28 cellular contexts compared by ENCODE assay signal in the genomic region with DNA sequence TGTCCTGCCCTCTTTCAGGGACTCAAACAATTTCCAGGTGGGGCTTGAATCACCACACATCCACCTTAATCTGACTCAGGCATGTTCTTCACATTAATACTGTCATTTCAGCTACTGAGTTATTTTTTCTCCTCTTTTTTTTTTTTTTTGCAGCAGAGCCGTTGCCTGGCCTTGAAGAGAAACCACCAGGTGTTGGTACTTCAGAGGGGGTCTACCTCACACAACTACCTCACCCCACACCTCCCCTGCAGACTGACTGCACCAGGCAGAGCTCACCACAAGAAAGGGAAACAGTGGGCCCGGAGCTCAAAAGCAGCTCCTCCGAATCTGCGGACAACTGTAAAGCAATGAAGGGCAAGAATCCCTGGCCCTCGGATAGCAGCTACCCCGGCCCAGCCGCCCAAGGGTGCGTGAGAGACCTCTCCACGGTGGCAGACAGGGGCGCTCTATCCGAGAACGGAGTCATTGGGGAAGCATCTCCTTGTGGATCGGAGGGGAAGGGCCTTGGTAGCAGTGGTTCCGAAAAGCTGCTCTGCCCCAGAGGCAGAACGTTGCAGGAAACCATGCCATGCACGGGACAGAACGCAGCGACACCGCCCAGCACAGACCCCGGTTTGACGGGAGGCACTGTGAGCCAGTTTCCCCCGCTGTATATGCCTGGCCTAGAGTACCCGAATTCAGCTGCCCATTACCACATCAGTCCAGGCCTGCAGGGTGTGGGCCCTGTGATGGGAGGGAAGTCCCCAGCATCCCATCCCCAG. TPM values are rescaled to one million over a fixed set of nuclear protein-coding genes. Genes with fewer than 3 reads are reported as not detected.
"Had no signal": no experiment of that assay in that cellular context is flagged by ENCODE, and none has a peak within 500 bp of the region (broad histone marks: within the 10 kb centered on the region; RNA-seq: fewer than 3 reads in every experiment).

No MANE protein-coding gene starts in this region.

- H3K36me3 Mint-ChIP-seq: activated CD8-positive, alpha-beta memory T cell treated with anti-CD3 and anti-CD28 coated beads, Interleukin-2, amount 10 ng/mL, durations not matched to agents 7 days and 5 days; activated naive CD4-positive, alpha-beta T cell treated with anti-CD3 and anti-CD28 coated beads, Interleukin-2, amount 50 U/mL, for 24 hours; T-cell had no signal

- H3K4me3 Mint-ChIP-seq: activated B cell treated with CpG ODN at 0.5 μM for 24 hours; activated CD4-positive, alpha-beta T cell treated with anti-CD3 and anti-CD28 coated beads, Interleukin-2, amount 10 ng/mL, durations not matched to agents 24 days and 14 days; activated CD8-positive, alpha-beta memory T cell treated with anti-CD3 and anti-CD28 coated beads, Interleukin-2, amount 10 ng/mL, durations not matched to agents 7 days and 5 days; activated naive CD4-positive, alpha-beta T cell treated with anti-CD3 and anti-CD28 coated beads, Interleukin-2, amount 50 U/mL, for 24 hours; activated T-cell treated with anti-CD3 and anti-CD28 coated beads, Interleukin-2, amount 50 U/mL, for 24 hours; activated T-helper 1 cell treated with anti-CD3 and anti-CD28 coated beads, Interleukin-12 subunit alpha, Interleukin-12 subunit beta, Interleukin-2, Interleukin-4 antibody, amounts not matched to agents 30 ng/mL and 10 ng/mL and 1 ng/mL, durations not matched to agents 14 hours and 24 hours and 36 hours; T-cell had no signal

- H3K27ac Mint-ChIP-seq: activated B cell treated with CpG ODN at 0.5 μM for 24 hours; activated CD4-positive, alpha-beta T cell treated with anti-CD3 and anti-CD28 coated beads, Interleukin-2, amount 10 ng/mL, durations not matched to agents 24 days and 14 days; activated CD8-positive, alpha-beta memory T cell treated with anti-CD3 and anti-CD28 coated beads, Interleukin-2, amount 10 ng/mL, durations not matched to agents 7 days and 5 days; activated naive CD4-positive, alpha-beta T cell treated with anti-CD3 and anti-CD28 coated beads, Interleukin-2, amount 50 U/mL, for 24 hours; activated T-cell treated with anti-CD3 and anti-CD28 coated beads, Interleukin-2, amount 50 U/mL, for 24 hours; activated T-helper 1 cell treated with anti-CD3 and anti-CD28 coated beads, Interleukin-12 subunit alpha, Interleukin-12 subunit beta, Interleukin-2, Interleukin-4 antibody, amounts not matched to agents 30 ng/mL and 10 ng/mL and 1 ng/mL, durations not matched to agents 14 hours and 24 hours and 36 hours; T-cell had no signal

- H3K4me1 Mint-ChIP-seq: activated B cell treated with CpG ODN at 0.5 μM for 24 hours; activated CD4-positive, alpha-beta T cell treated with anti-CD3 and anti-CD28 coated beads, Interleukin-2, amount 10 ng/mL, durations not matched to agents 24 days and 14 days; activated CD8-positive, alpha-beta memory T cell treated with anti-CD3 and anti-CD28 coated beads, Interleukin-2, amount 10 ng/mL, durations not matched to agents 7 days and 5 days; activated naive CD4-positive, alpha-beta T cell treated with anti-CD3 and anti-CD28 coated beads, Interleukin-2, amount 50 U/mL, for 24 hours; T-cell had no signal

- DNase-seq: activated B cell treated with CpG ODN at 0.5 μM for 24 hours; activated CD4-positive, alpha-beta T cell treated with anti-CD3 and anti-CD28 coated beads for 1 hour; activated CD4-positive, alpha-beta T cell treated with anti-CD3 and anti-CD28 coated beads, Interleukin-2, amount 10 ng/mL, durations not matched to agents 24 days and 14 days; activated CD4-positive, alpha-beta T cell treated with anti-CD3 and anti-CD28 coated beads, Interleukin-2, amount 50 U/mL, for 48 hours; activated CD8-positive, alpha-beta memory T cell treated with anti-CD3 and anti-CD28 coated beads, Interleukin-2, amount 10 ng/mL, durations not matched to agents 7 days and 5 days; activated effector memory CD4-positive, alpha-beta T cell treated with Interleukin-2 at 50 U/mL for 16 hours; activated naive CD4-positive, alpha-beta T cell; activated T-cell treated with anti-CD3 and anti-CD28 coated beads, Interleukin-2, amount 50 U/mL, for 24 hours; central memory CD4-positive, alpha-beta T cell; NCI-H1048; NCI-H146; NCI-H1930; NCI-H2107; NCI-H2171 treated with DMSO at 0.1 percent for 48 hours; NCI-H226; NCI-H526; NCI-H82; SIG-M5; T-cell; T-helper 2 cell; T1000 had no signal

- H3K27me3 Mint-ChIP-seq: activated B cell treated with CpG ODN at 0.5 μM for 24 hours; activated CD4-positive, alpha-beta T cell treated with anti-CD3 and anti-CD28 coated beads, Interleukin-2, amount 10 ng/mL, durations not matched to agents 24 days and 14 days; activated CD8-positive, alpha-beta memory T cell treated with anti-CD3 and anti-CD28 coated beads, Interleukin-2, amount 10 ng/mL, durations not matched to agents 7 days and 5 days; activated naive CD4-positive, alpha-beta T cell treated with anti-CD3 and anti-CD28 coated beads, Interleukin-2, amount 50 U/mL, for 24 hours; activated T-cell treated with anti-CD3 and anti-CD28 coated beads, Interleukin-2, amount 50 U/mL, for 24 hours had no signal

- FAIRE-seq: bronchial epithelial cell, TTC549 had no signal

- ATAC-seq: activated CD8-positive, alpha-beta memory T cell treated with anti-CD3 and anti-CD28 coated beads, Interleukin-2, amount 10 ng/mL, durations not matched to agents 7 days and 5 days; T-cell had no signal

- H3K9me3 Mint-ChIP-seq: activated B cell treated with CpG ODN at 0.5 μM for 24 hours; activated CD4-positive, alpha-beta T cell treated with anti-CD3 and anti-CD28 coated beads, Interleukin-2, amount 10 ng/mL, durations not matched to agents 24 days and 14 days; activated naive CD4-positive, alpha-beta T cell treated with anti-CD3 and anti-CD28 coated beads, Interleukin-2, amount 50 U/mL, for 24 hours; activated T-cell treated with anti-CD3 and anti-CD28 coated beads, Interleukin-2, amount 50 U/mL, for 24 hours; activated T-helper 1 cell treated with anti-CD3 and anti-CD28 coated beads, Interleukin-12 subunit alpha, Interleukin-12 subunit beta, Interleukin-2, Interleukin-4 antibody, amounts not matched to agents 30 ng/mL and 10 ng/mL and 1 ng/mL, durations not matched to agents 14 hours and 24 hours and 36 hours; T-cell had no signal

RNA-seq across cellular contexts. Expression of gene SLC25A18, which starts 15.1 kb away (rescaled TPM):
- total RNA-seq: activated CD4-positive, alpha-beta T cell treated with anti-CD3 and anti-CD28 coated beads, Interleukin-2, amount 10 ng/mL, durations not matched to agents 24 days and 14 days; activated CD8-positive, alpha-beta memory T cell treated with anti-CD3 and anti-CD28 coated beads, Interleukin-2, amount 10 ng/mL, durations not matched to agents 7 days and 5 days; activated T-helper 1 cell treated with anti-CD3 and anti-CD28 coated beads, Interleukin-12 subunit alpha, Interleukin-12 subunit beta, Interleukin-2, Interleukin-4 antibody, amounts not matched to agents 30 ng/mL and 10 ng/mL and 1 ng/mL, durations not matched to agents 14 hours and 24 hours and 36 hours; bronchial epithelial cell; LHCN-M2; OCI-LY7; RPMI7951; T-cell had no signal
